Comparison of ENCODE assay signal across 8 cellular contexts in the genomic region with DNA sequence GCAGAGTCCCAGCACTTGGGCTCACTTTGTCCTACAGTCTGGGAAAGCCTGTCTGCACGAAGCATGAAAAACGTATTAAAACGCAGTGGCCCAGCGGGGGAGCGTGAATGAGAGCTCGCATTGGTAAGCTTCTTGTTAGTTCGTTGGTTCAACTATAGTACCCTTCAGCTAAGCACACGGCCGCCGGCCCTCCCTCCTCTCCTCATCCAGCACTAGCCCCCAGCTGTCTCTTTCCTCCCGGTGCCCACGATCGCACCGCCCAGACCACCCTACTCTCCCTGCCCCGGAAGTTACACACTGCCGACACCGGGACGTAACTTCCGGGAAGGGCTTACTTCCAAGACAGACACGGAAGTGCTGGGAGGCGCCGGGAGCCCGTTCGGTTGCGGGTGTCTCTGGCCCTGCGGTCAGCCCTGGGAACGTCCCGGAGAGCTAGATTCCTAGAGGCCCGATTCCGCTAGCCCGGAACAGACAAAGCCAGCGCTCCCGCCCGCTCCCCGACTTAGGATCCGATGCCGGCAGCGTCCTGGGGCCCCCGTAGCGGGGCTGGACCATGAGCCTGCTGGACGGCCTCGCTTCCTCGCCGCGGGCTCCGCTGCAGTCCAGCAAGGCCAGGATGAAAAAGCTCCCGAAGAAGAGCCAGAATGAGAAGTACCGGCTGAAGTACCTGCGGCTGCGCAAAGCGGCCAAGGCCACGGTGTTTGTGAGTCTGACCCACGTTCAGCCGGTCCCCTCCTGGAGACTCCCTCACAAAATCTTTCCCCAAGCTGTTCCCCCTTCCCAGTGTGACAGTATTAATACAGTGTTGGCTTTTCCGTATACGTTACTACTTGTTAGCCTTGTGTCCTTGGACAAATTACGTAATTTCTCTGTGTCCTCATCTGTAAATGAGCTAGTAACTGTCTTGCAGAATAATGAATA. TPM values are rescaled to one million over a fixed set of nuclear protein-coding genes. Genes with fewer than 3 reads are reported as not detected.
DNase-seq lines count a peak whose midpoint lies in the region; ATAC-seq and TF ChIP-seq lines count a peak whose summit lies in the region.

A gene with protein sequence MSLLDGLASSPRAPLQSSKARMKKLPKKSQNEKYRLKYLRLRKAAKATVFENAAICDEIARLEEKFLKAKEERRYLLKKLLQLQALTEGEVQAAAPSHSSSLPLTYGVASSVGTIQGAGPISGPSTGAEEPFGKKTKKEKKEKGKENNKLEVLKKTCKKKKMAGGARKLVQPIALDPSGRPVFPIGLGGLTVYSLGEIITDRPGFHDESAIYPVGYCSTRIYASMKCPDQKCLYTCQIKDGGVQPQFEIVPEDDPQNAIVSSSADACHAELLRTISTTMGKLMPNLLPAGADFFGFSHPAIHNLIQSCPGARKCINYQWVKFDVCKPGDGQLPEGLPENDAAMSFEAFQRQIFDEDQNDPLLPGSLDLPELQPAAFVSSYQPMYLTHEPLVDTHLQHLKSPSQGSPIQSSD (plus strand): TSS at position 334 of the 921 bp plus-strand sequence. CDS start 220 bp downstream, at position 554.

- H3K4me3 ChIP-seq in spleen, result peak within 1 kb of the TSS; percentile 77 to 96 (median 84)

- H3K4me1 Mint-ChIP-seq in immature natural killer cell, result peaks cover 36 to 60% of the 10 kb centered on the region in 2 donors

- peaks cover 5 to 9% (median 7%) of the 10 kb centered on the region in 3 donors for H3K27me3 Mint-ChIP-seq in immature natural killer cell (ENCODE audit: low read depth in 3 of 3)

- H3K36me3 ChIP-seq in spleen, result peaks cover 0 to 34% (median 24%) of the 10 kb centered on the region in 6 donors

- peak within 1 kb of the TSS; percentile 91 to 99 (median 98) for H3K4me3 Mint-ChIP-seq in immature natural killer cell

- DNase-seq in AG08395 (ENCODE audit: low spot score), result peak; percentile 94
- peak; percentile 88 for DNase-seq in NCI-H345 (lab: John Stamatoyannopoulos, UW)
- peak; percentile 61 to 77 (median 71) for DNase-seq in activated CD4-positive, CD25-positive, alpha-beta regulatory T cell (lab: John Stamatoyannopoulos, UW)
- peak; percentile 16 to 96 (median 87) for DNase-seq in caudate nucleus (lab: John Stamatoyannopoulos, UW)
- DNase-seq in immature natural killer cell, result peak; percentile 81 to 85 (median 84)
- DNase-seq in spleen, result peak; percentile 96

- peaks cover 0 to 13% (median 9%) of the 10 kb centered on the region in 3 donors for H3K36me3 Mint-ChIP-seq in immature natural killer cell

- WGBS in spleen, 5 donors, result 0 to 1% (median 0%) methylated on average over 41 to 57 of the region's 57 CpGs

- peaks cover 16 to 58% (median 36%) of the 10 kb centered on the region in 6 donors for H3K4me1 ChIP-seq in spleen

- no peaks in the 10 kb centered on the region for H3K9me3 Mint-ChIP-seq in immature natural killer cell

- H3K9me3 ChIP-seq in spleen, result no peaks in the 10 kb centered on the region

- no peaks in the 10 kb centered on the region for H3K27me3 ChIP-seq in spleen (replicated peaks in 1 of 7)

- H3K27ac ChIP-seq in caudate nucleus (ENCODE audit: low read depth, low read length) (peak within 1 kb of the TSS; percentile 92), spleen (peak within 1 kb of the TSS; percentile 90 to 96 (median 92))

- TF ChIP-seq POLR2A in GM18951 (IDR thresholded peaks at IDR 0.05; ENCODE audit: extremely low read depth, insufficient read depth, insufficient read length), result peak; percentile 97
- TF ChIP-seq POLR2A in spleen (IDR thresholded peaks at IDR 0.05), result peak in 2 of 3 donors; percentile 63 to 89

- TF ChIP-seq CTCF in spleen (IDR thresholded peaks at IDR 0.05 in 8 of 11, conservative IDR thresholded peaks at IDR 0.05 in 3 of 11), result peak in 2 of 11 experiments; percentile 10 to 23

- H3K27ac Mint-ChIP-seq in immature natural killer cell, result peak within 1 kb of the TSS; percentile 92 to 99 (median 98)

- in situ Hi-C loops in GM18951 (cut with MboI; ENCODE audit: low sequenced_read_pairs, unreplicated experiment), result no loop called here

- ATAC-seq in HG03175 (IDR thresholded peaks at IDR 0.05; ENCODE audit: unreplicated experiment), result peak; percentile 95

- intact Hi-C loops in spleen (cut with DNase I; ENCODE audit: low total_unique reads), result no loop called here

RNA-seq across cellular contexts. Expression of the gene that starts here (rescaled TPM):
- polyA plus RNA-seq in immature natural killer cell, result 10 to 100 TPM; 35.7 to 40.8 (median 36.2) TPM
- 10 to 100 TPM; 37.4 to 65.0 (median 47.5) TPM for total RNA-seq in spleen
- 10 to 100 TPM; 23.3 to 51.5 (median 33.6) TPM for polyA plus RNA-seq in spleen

Comparison
In these comparisons a context has a peak if more than half of its experiments do, and no peak if none do; other contexts are left out.
1. Peak in every context shown above with its lines: DNase-seq, ATAC-seq, H3K4me3 ChIP-seq and H3K27ac ChIP-seq.